Comparison of ENCODE assay signal across 15 cellular contexts in the genomic region with DNA sequence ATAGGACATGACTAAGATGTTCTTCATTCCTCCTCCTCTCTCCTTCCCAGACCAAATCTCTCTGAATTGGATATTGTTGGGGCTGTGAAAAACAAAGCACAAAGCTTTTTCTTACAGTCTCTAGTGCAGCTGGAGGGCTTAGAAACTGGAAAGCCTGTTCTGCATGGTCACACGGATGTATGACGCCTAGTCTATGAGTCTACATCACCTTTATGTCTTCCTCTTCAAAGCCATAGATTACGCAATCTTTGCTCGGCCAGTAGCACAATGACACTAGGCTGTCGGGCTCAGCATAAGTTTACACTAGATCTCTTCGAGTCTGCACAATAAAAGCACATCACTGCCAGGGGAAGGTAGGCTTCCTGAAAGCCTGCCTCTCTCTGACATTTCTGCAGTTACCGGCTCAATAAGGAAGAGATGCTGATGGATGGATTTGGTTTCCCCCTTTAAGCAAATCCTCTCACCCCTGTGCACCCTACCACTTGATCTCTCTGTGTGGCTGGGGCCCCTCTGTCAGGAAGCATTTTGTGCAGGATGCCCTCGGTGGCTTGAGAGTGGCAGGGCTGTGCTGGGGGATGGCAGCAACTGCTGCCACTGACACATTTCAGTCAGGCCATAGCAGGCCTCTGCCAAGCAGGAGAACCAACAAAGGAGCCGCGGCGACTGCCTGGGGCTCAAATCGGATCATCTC.
DNase-seq lines count a peak whose midpoint lies in the region; ATAC-seq and TF ChIP-seq lines count a peak whose summit lies in the region.
"Had no signal": no experiment of that assay in that cellular context is flagged by ENCODE, and none has a peak within 500 bp of the region (broad histone marks: within the 10 kb centered on the region; RNA-seq: fewer than 3 reads in every experiment).

No MANE protein-coding gene starts in this region.

- no peak for TF ChIP-seq CTCF in nephron (IDR thresholded peaks at IDR 0.05; ENCODE audit: unreplicated experiment in 3 of 3)
- no peak for TF ChIP-seq CTCF in upper lobe of right lung (IDR thresholded peaks at IDR 0.05)

- H3K36me3 Mint-ChIP-seq in nephron (ENCODE audit: low read depth) = no peaks in the 10 kb centered on the region

- H3K9me3 ChIP-seq in upper lobe of right lung = no peaks in the 10 kb centered on the region
- H3K9me3 ChIP-seq: mucosa of descending colon had no signal

- ATAC-seq in GM19397 (IDR thresholded peaks at IDR 0.05; ENCODE audit: unreplicated experiment) (no peak), upper lobe of right lung (no peak)
- ATAC-seq: activated CD8-positive, alpha-beta T cell treated with anti-CD3 and anti-CD28 coated beads for 36 hours; mucosa of descending colon had no signal

- no peaks in the 10 kb centered on the region for H3K27me3 ChIP-seq in upper lobe of right lung

- intact Hi-C loops in upper lobe of right lung (cut with DNase I) = no loop called here

- peak overlapping the region; percentile 23 to 87 (median 80) for H3K27ac Mint-ChIP-seq in nephron
- H3K27ac Mint-ChIP-seq: activated CD8-positive, alpha-beta T cell treated with anti-CD3 and anti-CD28 coated beads for 36 hours; progenitor cell of endocrine pancreas had no signal

- H3K9me3 Mint-ChIP-seq in nephron = no peaks in the 10 kb centered on the region

- H3K27me3 Mint-ChIP-seq in nephron (ENCODE audit: low read depth) = no peaks in the 10 kb centered on the region
- H3K27me3 Mint-ChIP-seq: activated CD8-positive, alpha-beta T cell treated with anti-CD3 and anti-CD28 coated beads for 36 hours had no signal

- no peak overlapping the region for H3K27ac ChIP-seq in upper lobe of right lung

- no peaks in the 10 kb centered on the region for H3K36me3 ChIP-seq in upper lobe of right lung

- DNase-seq in COLO668 (lab: John Stamatoyannopoulos, UW; ENCODE audit: unreplicated experiment) (peak; percentile 62), NCI-H2227 (lab: John Stamatoyannopoulos, UW; ENCODE audit: unreplicated experiment) (peak; percentile 78), cerebellar cortex (ENCODE audit: low spot score) (peak; percentile 17), HPDE6-E6E7 (ENCODE audit: extremely low spot score) (no peak), upper lobe of right lung (no peak)
- DNase-seq in activated CD4-positive, CD25-positive, alpha-beta regulatory T cell treated with anti-CD3 and anti-CD28 coated beads, Interleukin-2, amount 50 U/mL, for 72 hours = no peak
- DNase-seq: activated CD8-positive, alpha-beta T cell treated with anti-CD3 and anti-CD28 coated beads for 36 hours; DND-41; effector memory CD4-positive, alpha-beta T cell; foreskin fibroblast; NCI-H526 treated with DMSO at 0.1 percent for 48 hours had no signal

- H3K4me3 ChIP-seq in upper lobe of right lung = no peak overlapping the region
- H3K4me3 ChIP-seq: mucosa of descending colon had no signal

- peaks cover 44% of the 10 kb centered on the region for H3K4me1 Mint-ChIP-seq in nephron

- no peaks in the 10 kb centered on the region for H3K4me1 ChIP-seq in upper lobe of right lung

- peak overlapping the region in 1 of 3 experiments; percentile 3 for H3K4me3 Mint-ChIP-seq in nephron
- H3K4me3 Mint-ChIP-seq: activated CD8-positive, alpha-beta T cell treated with anti-CD3 and anti-CD28 coated beads for 36 hours had no signal

Comparison
In these comparisons a context has a peak if more than half of its experiments do, and no peak if none do; other contexts are left out.
1. DNase-seq: peak in COLO668 (single experiment), NCI-H2227 (single experiment) and cerebellar cortex (single experiment); none in HPDE6-E6E7 (single experiment), upper lobe of right lung (single experiment) and activated CD4-positive, CD25-positive, alpha-beta regulatory T cell treated with anti-CD3 and anti-CD28 coated beads, Interleukin-2, amount 50 U/mL, for 72 hours (single experiment).